8 cellular contexts compared by ENCODE assay signal in the genomic region with DNA sequence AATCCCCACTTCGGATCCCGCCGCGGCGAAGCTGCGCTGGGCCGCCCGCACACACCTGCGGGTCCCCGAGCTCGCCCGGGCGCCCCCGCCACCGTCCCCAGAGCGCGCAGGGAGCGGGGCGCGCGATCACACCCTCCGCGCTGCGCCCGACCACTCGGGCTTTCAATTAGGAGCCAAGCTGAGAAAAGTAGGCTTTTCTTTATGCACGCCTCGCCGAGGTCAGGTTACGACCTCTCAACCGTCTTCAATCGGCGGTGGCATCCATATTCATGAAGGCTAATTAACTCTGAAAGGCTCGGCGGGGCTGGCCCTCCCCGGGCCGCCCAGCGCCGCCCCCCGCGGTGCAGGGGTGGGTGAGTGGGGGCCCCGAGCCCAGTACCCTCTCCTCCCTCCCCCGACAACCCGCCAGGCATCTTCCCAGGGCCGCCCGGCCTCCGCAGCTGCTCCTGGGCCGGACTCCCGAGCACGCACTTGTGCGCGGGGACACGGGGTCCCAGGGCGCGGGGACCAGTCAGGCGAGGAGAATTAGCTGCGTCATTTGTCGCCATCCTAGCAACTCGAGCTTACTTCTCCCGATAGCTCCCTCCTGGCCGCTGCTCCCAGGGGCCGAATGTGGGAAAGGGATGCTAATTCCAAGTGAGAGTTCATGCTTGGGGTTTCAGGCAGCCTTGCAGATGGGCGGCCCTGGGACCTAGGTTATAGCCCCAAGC.
A peak's percentile ranks its signal among the peaks of the same experiment; 100 is the strongest.
DNase-seq lines count a peak whose midpoint lies in the region; FAIRE-seq and TF ChIP-seq lines count a peak whose summit lies in the region.

No MANE protein-coding gene starts in this region.

- H3K36me3 Mint-ChIP-seq in activated naive CD4-positive, alpha-beta T cell treated with anti-CD3 and anti-CD28 coated beads, Interleukin-2, amount 50 U/mL, for 24 hours = no peaks in the 10 kb centered on the region
- H3K36me3 Mint-ChIP-seq in glutamatergic neuron (ENCODE audit: unreplicated experiment) = peaks cover 5% of the 10 kb centered on the region
- H3K36me3 Mint-ChIP-seq in neural crest cell (ENCODE audit: low read depth) = no peaks in the 10 kb centered on the region

- DNase-seq in 8988T (peak; percentile 84), GM12891 (ENCODE audit: insufficient read length, low spot score) (peak; percentile 49), NCI-H524 treated with DMSO at 0.1 percent for 48 hours (lab: John Stamatoyannopoulos, UW) (peak; percentile 31), glutamatergic neuron (peak; percentile 91), neural crest cell (ENCODE audit: low read depth, low spot score) (peak; percentile 69), NCI-H226 (no peak)

- H3K27ac ChIP-seq in urinary bladder (ENCODE audit: low read depth) = peak overlapping the region; percentile 93

- H3K4me1 ChIP-seq in urinary bladder (ENCODE audit: insufficient read depth) = no peaks in the 10 kb centered on the region

- H3K9me3 Mint-ChIP-seq in activated naive CD4-positive, alpha-beta T cell treated with anti-CD3 and anti-CD28 coated beads, Interleukin-2, amount 50 U/mL, for 24 hours = no peaks in the 10 kb centered on the region
- H3K9me3 Mint-ChIP-seq in glutamatergic neuron (ENCODE audit: unreplicated experiment) (peaks cover 8% of the 10 kb centered on the region), neural crest cell (peaks cover 3% of the 10 kb centered on the region)

- H3K36me3 ChIP-seq in urinary bladder (ENCODE audit: insufficient read depth) = no peaks in the 10 kb centered on the region

- no peak overlapping the region for H3K27ac Mint-ChIP-seq in activated naive CD4-positive, alpha-beta T cell treated with anti-CD3 and anti-CD28 coated beads, Interleukin-2, amount 50 U/mL, for 24 hours
- peak overlapping the region; percentile 92 for H3K27ac Mint-ChIP-seq in glutamatergic neuron (ENCODE audit: unreplicated experiment)
- H3K27ac Mint-ChIP-seq in neural crest cell (ENCODE audit: unreplicated experiment) = no peak overlapping the region

- no peak for TF ChIP-seq CTCF in glutamatergic neuron (IDR thresholded peaks at IDR 0.05; ENCODE audit: partially characterized antibody, unreplicated experiment)
- TF ChIP-seq CTCF in neural crest cell (conservative IDR thresholded peaks at IDR 0.05) = no peak

- no peaks in the 10 kb centered on the region for H3K27me3 Mint-ChIP-seq in activated naive CD4-positive, alpha-beta T cell treated with anti-CD3 and anti-CD28 coated beads, Interleukin-2, amount 50 U/mL, for 24 hours
- peaks cover 12% of the 10 kb centered on the region for H3K27me3 Mint-ChIP-seq in glutamatergic neuron (ENCODE audit: unreplicated experiment)
- H3K27me3 Mint-ChIP-seq in neural crest cell (ENCODE audit: low read depth) = peaks cover 3% of the 10 kb centered on the region

- TF ChIP-seq POLR2A in GM12891 (IDR thresholded peaks at IDR 0.05; ENCODE audit: low read depth, low read length) = no peak

- peak overlapping the region; percentile 59 for H3K4me3 ChIP-seq in urinary bladder (ENCODE audit: low read depth, low read length)

- peak overlapping the region; percentile 87 for H3K4me3 Mint-ChIP-seq in activated naive CD4-positive, alpha-beta T cell treated with anti-CD3 and anti-CD28 coated beads, Interleukin-2, amount 50 U/mL, for 24 hours
- H3K4me3 Mint-ChIP-seq in glutamatergic neuron (ENCODE audit: unreplicated experiment) (peak overlapping the region; percentile 82), neural crest cell (peak overlapping the region; percentile 83)

- 2% methylated on average over 63 of the region's 63 CpGs for WGBS in urinary bladder

- peaks cover 26% of the 10 kb centered on the region for H3K4me1 Mint-ChIP-seq in activated naive CD4-positive, alpha-beta T cell treated with anti-CD3 and anti-CD28 coated beads, Interleukin-2, amount 50 U/mL, for 24 hours
- H3K4me1 Mint-ChIP-seq in glutamatergic neuron (ENCODE audit: low read depth, unreplicated experiment) (peaks cover 37% of the 10 kb centered on the region), neural crest cell (peaks cover 54% of the 10 kb centered on the region)

- FAIRE-seq in GM12891 (lab: Jason Lieb, UNC) = peak; percentile 67

TF ChIP-seq in GM12891, 5 proteins besides CTCF, POLR2A, EP300 and RAD21:
- TF ChIP-seq POLR2AphosphoS5 (IDR thresholded peaks at IDR 0.05; ENCODE audit: low read depth, low read length) = no peak
- TF ChIP-seq POU2F2 (IDR thresholded peaks at IDR 0.05; ENCODE audit: low read depth, low read length) = peak; percentile 48; the same call in 1 of the 2 replicates
